ENCODE assay signal across 8 cellular contexts in genomic region chr5:58759745-58760144, GRCh38.
DNase-seq lines count a peak whose midpoint lies in the region; ATAC-seq and TF ChIP-seq lines count a peak whose summit lies in the region.

No MANE protein-coding gene starts in this region.

- in situ Hi-C loops in GM13976 (cut with MboI; ENCODE audit: low sequenced_read_pairs, unreplicated experiment) = no loop called here

- TF ChIP-seq CTCF in GM13976 (IDR thresholded peaks at IDR 0.05; ENCODE audit: borderline replicate concordance, control extremely low read depth, extremely low read depth, insufficient read depth, missing control alignments) = no peak

- peak; percentile 89 for ATAC-seq in GM21717 (IDR thresholded peaks at IDR 0.05; ENCODE audit: unreplicated experiment)

- peak; percentile 46 for DNase-seq in GM13976 (ENCODE audit: low spot score)
- DNase-seq in Kasumi-1 (lab: John Stamatoyannopoulos, UW) = peak; percentile 16 to 43
- DNase-seq in cerebellar cortex (ENCODE audit: low spot score) = peak; percentile 82
- peak; percentile 37 for DNase-seq in pons (ENCODE audit: low spot score)
- no peak for DNase-seq in NCI-H2081 (lab: John Stamatoyannopoulos, UW)
- no peak for DNase-seq in AG20443 (ENCODE audit: low spot score)
- DNase-seq in NCI-H524 (lab: John Stamatoyannopoulos, UW) = no peak

Comparison
In these comparisons a context has a peak if more than half of its experiments do, and no peak if none do; other contexts are left out.
1. DNase-seq: peak in GM13976 (single experiment), Kasumi-1 (2 of 2), cerebellar cortex (single experiment) and pons (single experiment); none in NCI-H2081 (0 of 2), AG20443 (single experiment) and NCI-H524 (0 of 2).